In genomic region chr16:78045865-78046581, GRCh38 we compare ENCODE assay signal across 1 cellular context.
A peak's percentile ranks its signal among the peaks of the same experiment; 100 is the strongest.
TF ChIP-seq lines count a peak whose summit lies in the region.

No MANE protein-coding gene starts in this region.

TF ChIP-seq in K562, 482 proteins besides CTCF, POLR2A, EP300 and RAD21 (continued from another document):
- no peak for TF ChIP-seq VEZF1 (CRISPR knock-in tag; IDR thresholded peaks at IDR 0.05)
- TF ChIP-seq ZBTB33 (CRISPR knock-in tag; IDR thresholded peaks at IDR 0.05): peak; percentile 46; the same call in 1 of the 2 replicates
- peak; percentile 68; the same call in 1 of the 2 replicates for TF ChIP-seq PRMT5 (CRISPR knock-in tag; IDR thresholded peaks at IDR 0.05)
- TF ChIP-seq ARID4B (CRISPR knock-in tag; IDR thresholded peaks at IDR 0.05): 0 out of 2 replicates have a peak, but pooled peaks have one; percentile 35
- TF ChIP-seq STAT5A (IDR thresholded peaks at IDR 0.05; ENCODE audit: borderline replicate concordance, low read length): no peak
- TF ChIP-seq COPS2 (conservative IDR thresholded peaks at IDR 0.05): no peak
- no peak for TF ChIP-seq PBX2 (CRISPR knock-in tag; IDR thresholded peaks at IDR 0.05; ENCODE audit: low read depth)
- no peak for TF ChIP-seq PBX2 (tag; conservative IDR thresholded peaks at IDR 0.05; ENCODE audit: low read depth)
- TF ChIP-seq ZNF766 (CRISPR knock-in tag; conservative IDR thresholded peaks at IDR 0.05): peak; percentile 58; the same call in 1 of the 2 replicates
- TF ChIP-seq ELF1 (tag; IDR thresholded peaks at IDR 0.05): no peak
- no peak for TF ChIP-seq ZNF592 (IDR thresholded peaks at IDR 0.05)
- 0 out of 2 replicates have a peak, but pooled peaks have one; percentile 50 for TF ChIP-seq TGIF2 (CRISPR knock-in tag; IDR thresholded peaks at IDR 0.05)
- 0 out of 2 replicates have a peak, but pooled peaks have one; percentile 33 for TF ChIP-seq E2F5 (CRISPR knock-in tag; IDR thresholded peaks at IDR 0.05)
- TF ChIP-seq ZNF76 (CRISPR knock-in tag; IDR thresholded peaks at IDR 0.05; ENCODE audit: borderline replicate concordance): no peak
- TF ChIP-seq SIN3A (IDR thresholded peaks at IDR 0.05; ENCODE audit: borderline replicate concordance in 2 of 2, control insufficient read depth in 1 of 2, low read depth in 2 of 2, low read length in 2 of 2): peak in 1 of 2 experiments; percentile 45; a peak in 1 of 4 replicates
- no peak for TF ChIP-seq BDP1 (IDR thresholded peaks at IDR 0.05; ENCODE audit: insufficient read depth, insufficient read length)
- TF ChIP-seq MTA2 (IDR thresholded peaks at IDR 0.05; ENCODE audit: low read depth): no peak
- no peak for TF ChIP-seq CBX5 (IDR thresholded peaks at IDR 0.05; ENCODE audit: borderline replicate concordance, low read depth)
- no peak for TF ChIP-seq HNRNPUL1 (IDR thresholded peaks at IDR 0.05; ENCODE audit: low read length)
- peak; percentile 42; the same call in 1 of the 2 replicates for TF ChIP-seq ZBTB7A (IDR thresholded peaks at IDR 0.05; ENCODE audit: borderline replicate concordance, control insufficient read depth, low read depth, low read length)
- TF ChIP-seq HEY1 (CRISPR knock-in tag; IDR thresholded peaks at IDR 0.05; ENCODE audit: borderline replicate concordance): no peak
- TF ChIP-seq ZBTB34 (CRISPR knock-in tag; IDR thresholded peaks at IDR 0.05): no peak
- TF ChIP-seq RFX1 (IDR thresholded peaks at IDR 0.05): no peak
